ENCODE assay signal across 11 cellular contexts in genomic region chr3:124143047-124143446, GRCh38.
"Had no signal": no experiment of that assay in that cellular context is flagged by ENCODE, and none has a peak within 500 bp of the region (broad histone marks: within the 10 kb centered on the region; RNA-seq: fewer than 3 reads in every experiment).

No MANE protein-coding gene starts in this region.

- H3K4me2 ChIP-seq: KMS-11 had no signal

- ATAC-seq: HCT116 had no signal

- H2AFZ ChIP-seq: GM23248 had no signal

- H3K4me1 ChIP-seq: HAP-1 had no signal

- H3K9me3 ChIP-seq: HAP-1 had no signal

- H3K4me3 ChIP-seq: GM23248, HAP-1 had no signal

- H3K9ac ChIP-seq: GM23248, KMS-11 had no signal

- DNase-seq: GM23248, GOT3, H7, HFFc6, IMR-90, Karpas-422, KBM-7 had no signal

- H3K27ac ChIP-seq: GM23248, HL-60, KMS-11 had no signal

- H3K36me3 ChIP-seq: HAP-1 had no signal
